Comparison of ENCODE assay signal across 22 cellular contexts in genomic region chr3:73378207-73378606, GRCh38.
DNase-seq lines count a peak whose midpoint lies in the region; ATAC-seq and TF ChIP-seq lines count a peak whose summit lies in the region.
"Had no signal": no experiment of that assay in that cellular context is flagged by ENCODE, and none has a peak within 500 bp of the region (broad histone marks: within the 10 kb centered on the region; RNA-seq: fewer than 3 reads in every experiment).

No MANE protein-coding gene starts in this region.

- no peak overlapping the region for H2BK120ac ChIP-seq in neuronal stem cell (ENCODE audit: low read depth, low read length)

- in situ Hi-C loops in SK-MEL-5 (cut with HindIII; ENCODE audit: low pct_unique_long_range_greater_than_20kb, low sequenced_read_pairs) = no loop called here

- peak; percentile 74 for ATAC-seq in GM18870 (IDR thresholded peaks at IDR 0.05; ENCODE audit: unreplicated experiment)
- ATAC-seq in HG02885 (IDR thresholded peaks at IDR 0.05; ENCODE audit: poor library complexity, unreplicated experiment) = peak; percentile 53
- no peak for ATAC-seq in SK-N-SH treated with all-trans-retinoic acid at 6 μM for 48 hours
- ATAC-seq: A549 had no signal

- H2BK12ac ChIP-seq in neuronal stem cell (ENCODE audit: low read length) = no peak overlapping the region

- no peak overlapping the region for H3K4ac ChIP-seq in neuronal stem cell (ENCODE audit: low read length)

- H3K23ac ChIP-seq in neuronal stem cell (ENCODE audit: low read depth, low read length, poor library complexity) = no peak overlapping the region

- peak overlapping the region; percentile 65 for H3K27ac ChIP-seq in neuronal stem cell (replicated peaks; ENCODE audit: low read length)
- H3K27ac ChIP-seq: A549, C4-2B, PC-9, RWPE1 had no signal

- no peak overlapping the region for H3K18ac ChIP-seq in neuronal stem cell (ENCODE audit: low read length)

- no peak for TF ChIP-seq CTCF in GM10266 (IDR thresholded peaks at IDR 0.05; ENCODE audit: control insufficient read depth, insufficient read depth, low read depth, missing control alignments)

- H3K4me3 ChIP-seq in neuronal stem cell (ENCODE audit: low read length in 2 of 2) = no peak overlapping the region
- H3K4me3 ChIP-seq: A549, PC-9 had no signal

- no peak overlapping the region for H2AFZ ChIP-seq in neuronal stem cell (ENCODE audit: low read length)
- H2AFZ ChIP-seq: PC-9 had no signal

- H3K9ac ChIP-seq in neuronal stem cell (ENCODE audit: low read depth, low read length, poor library complexity) = no peak overlapping the region

- H4K91ac ChIP-seq in neuronal stem cell (ENCODE audit: low read depth, low read length, poor library complexity) = no peak overlapping the region

- DNase-seq in SK-MEL-5 (ENCODE audit: low read depth, low spot score) (peak; percentile 17), neuronal stem cell (ENCODE audit: low spot score) (no peak), GM10266 (ENCODE audit: extremely low spot score) (no peak), kidney glomerular epithelial cell (lab: John Stamatoyannopoulos, UW) (no peak)
- DNase-seq in activated T-cell treated with anti-CD3 and anti-CD28 coated beads, Interleukin-2, amount 50 U/mL, for 48 hours = no peak
- DNase-seq: COR-L47, DMS 273 treated with DMSO at 0.1 percent for 48 hours, DND-41, H9, KG1, NCI-H1417 treated with DMSO at 0.1 percent for 48 hours, NCI-H1930, NCI-H345, NCI-H524 treated with DMSO at 0.1 percent for 48 hours, PC-9, SIG-M5 had no signal

- H2BK5ac ChIP-seq in neuronal stem cell (ENCODE audit: low read length) = no peak overlapping the region

- H3K4me1 ChIP-seq in neuronal stem cell (ENCODE audit: control insufficient read depth in 2 of 2, insufficient read depth in 1 of 2, low read depth in 1 of 2, low read length in 2 of 2) = peaks cover 3 to 10% of the 10 kb centered on the region in 2 donors
- H3K4me1 ChIP-seq: A549 had no signal

- H3K14ac ChIP-seq in neuronal stem cell (ENCODE audit: low read length) = no peak overlapping the region

- peaks cover 0 to 7% of the 10 kb centered on the region in 2 donors for H3K9me3 ChIP-seq in neuronal stem cell (replicated peaks in 1 of 2; ENCODE audit: control insufficient read depth in 2 of 2, insufficient read depth in 1 of 2, low read depth in 1 of 2, low read length in 2 of 2)
- H3K9me3 ChIP-seq: A549 had no signal

- no peak overlapping the region for H2BK15ac ChIP-seq in neuronal stem cell (ENCODE audit: low read length)

- no peaks in the 10 kb centered on the region for H3K27me3 ChIP-seq in neuronal stem cell (ENCODE audit: control insufficient read depth in 3 of 3, insufficient read depth in 3 of 3, low read depth in 1 of 3, low read length in 3 of 3)

- H2AK5ac ChIP-seq in neuronal stem cell (ENCODE audit: low read depth, low read length) = no peak overlapping the region

- peaks cover 0 to 18% of the 10 kb centered on the region in 2 donors for H3K36me3 ChIP-seq in neuronal stem cell (replicated peaks in 1 of 2; ENCODE audit: control insufficient read depth in 2 of 2, insufficient read depth in 2 of 2, low read length in 2 of 2)

- H3K79me1 ChIP-seq in neuronal stem cell (ENCODE audit: low read depth, low read length) = no peaks in the 10 kb centered on the region

- no peak overlapping the region for H4K8ac ChIP-seq in neuronal stem cell (ENCODE audit: low read depth, low read length)

- no CpG with 5 or more reads among the region's 2 CpGs for WGBS in neuronal stem cell (ENCODE audit: extremely low coverage in 2 of 2, insufficient read length in 2 of 2, insufficient replicate concordance in 1 of 2), 2 donors

- no peak overlapping the region for H3K4me2 ChIP-seq in neuronal stem cell (ENCODE audit: insufficient read depth, low read length, poor library complexity, severe bottlenecking)
- H3K4me2 ChIP-seq: A549, PC-9 had no signal

TF ChIP-seq in SK-N-SH treated with all-trans-retinoic acid at 6 μM for 48 hours, 23 proteins besides CTCF, POLR2A, EP300 and RAD21 (continues in another document):
- TF ChIP-seq TSHZ2 (CRISPR knock-in tag; IDR thresholded peaks at IDR 0.05) (no peak), CREB5 (CRISPR knock-in tag; IDR thresholded peaks at IDR 0.05; ENCODE audit: low read depth) (no peak), GLIS3 (CRISPR knock-in tag; IDR thresholded peaks at IDR 0.05) (no peak), RARB (CRISPR knock-in tag; IDR thresholded peaks at IDR 0.05) (no peak), ZNF8 (CRISPR knock-in tag; IDR thresholded peaks at IDR 0.05) (no peak), OSR1 (CRISPR knock-in tag; IDR thresholded peaks at IDR 0.05) (no peak), TOX (CRISPR knock-in tag; IDR thresholded peaks at IDR 0.05; ENCODE audit: borderline replicate concordance) (no peak), ZNF70 (CRISPR knock-in tag; IDR thresholded peaks at IDR 0.05) (no peak), POU6F1 (CRISPR knock-in tag; IDR thresholded peaks at IDR 0.05; ENCODE audit: borderline replicate concordance, low read depth) (no peak), ZC3H10 (CRISPR knock-in tag; IDR thresholded peaks at IDR 0.05) (no peak), ZNF565 (CRISPR knock-in tag; conservative IDR thresholded peaks at IDR 0.05; ENCODE audit: low read depth) (no peak), ZFP3 (CRISPR knock-in tag; IDR thresholded peaks at IDR 0.05) (no peak), CSRNP3 (CRISPR knock-in tag; IDR thresholded peaks at IDR 0.05) (no peak), ARNTL (CRISPR knock-in tag; IDR thresholded peaks at IDR 0.05; ENCODE audit: borderline replicate concordance, low read depth) (no peak), CSDC2 (CRISPR knock-in tag; IDR thresholded peaks at IDR 0.05) (no peak), PPARA (CRISPR knock-in tag; IDR thresholded peaks at IDR 0.05; ENCODE audit: borderline replicate concordance) (no peak), SNAI2 (CRISPR knock-in tag; IDR thresholded peaks at IDR 0.05) (no peak)
